ENCODE assay signal across 10 cellular contexts in genomic region chr6:16413399-16413798, GRCh38.
DNase-seq lines count a peak whose midpoint lies in the region; ATAC-seq and TF ChIP-seq lines count a peak whose summit lies in the region.
"Had no signal": no experiment of that assay in that cellular context is flagged by ENCODE, and none has a peak within 500 bp of the region (broad histone marks: within the 10 kb centered on the region; RNA-seq: fewer than 3 reads in every experiment).

No MANE protein-coding gene starts in this region.

- H3K36me3 ChIP-seq in CD4-positive, alpha-beta memory T cell (ENCODE audit: insufficient read depth, low read length) = no peaks in the 10 kb centered on the region
- H3K36me3 ChIP-seq in vagina = no peaks in the 10 kb centered on the region
- H3K36me3 ChIP-seq: lower lobe of right lung had no signal

- H3K4me3 Mint-ChIP-seq in CD4-positive, alpha-beta memory T cell = peak overlapping the region; percentile 84 to 95 (median 90)
- H3K4me3 Mint-ChIP-seq in central memory CD8-positive, alpha-beta T cell = peak overlapping the region; percentile 65

- TF ChIP-seq POLR2A in vagina (IDR thresholded peaks at IDR 0.05) = no peak

- no peaks in the 10 kb centered on the region for H3K27me3 Mint-ChIP-seq in CD4-positive, alpha-beta memory T cell
- H3K27me3 Mint-ChIP-seq in central memory CD8-positive, alpha-beta T cell = no peaks in the 10 kb centered on the region

- peak in 4 of 5 donors; percentile 27 to 70 (median 36) for DNase-seq in CD4-positive, alpha-beta memory T cell
- DNase-seq in RPMI8226 (peak; percentile 20), HT-29 (ENCODE audit: low spot score) (no peak), vagina (ENCODE audit: extremely low spot score in 2 of 2) (no peak), dermis blood vessel endothelial cell (no peak), left cardiac atrium (no peak)
- no peak for DNase-seq in central memory CD8-positive, alpha-beta T cell (ENCODE audit: low spot score in 2 of 2)
- DNase-seq: lower lobe of right lung, trophoblast cell had no signal

- H3K36me3 Mint-ChIP-seq in CD4-positive, alpha-beta memory T cell = peaks cover 3 to 4% of the 10 kb centered on the region in 2 donors
- peaks cover 9% of the 10 kb centered on the region for H3K36me3 Mint-ChIP-seq in central memory CD8-positive, alpha-beta T cell (ENCODE audit: insufficient read depth)

- H3K9me3 ChIP-seq in CD4-positive, alpha-beta memory T cell (ENCODE audit: control insufficient read depth in 1 of 2, low read length in 2 of 2) = no peaks in the 10 kb centered on the region
- H3K9me3 ChIP-seq in vagina = no peaks in the 10 kb centered on the region
- H3K9me3 ChIP-seq: lower lobe of right lung had no signal

- intact Hi-C loops in CD4-positive, alpha-beta memory T cell (cut with micrococcal nuclease) = loop anchor here (5.0 kb wide), 2 partner anchors 299 to 349 kb away; partner anchors contain the start of gene ATXN1
- intact Hi-C loops in vagina (cut with DNase I) (no loop called here), left cardiac atrium (cut with DNase I) (loop anchor here in 1 of 2 donors (5.0 kb wide), 1 partner anchor 81 kb away; no protein-coding TSS in a partner anchor)

- ATAC-seq in GM21367 (IDR thresholded peaks at IDR 0.05; ENCODE audit: unreplicated experiment) = peak; percentile 37
- peak; percentile 70 for ATAC-seq in central memory CD8-positive, alpha-beta T cell (replicated peaks; ENCODE audit: extremely low read depth, poor library complexity, severe bottlenecking)
- no peak for ATAC-seq in left cardiac atrium
- ATAC-seq: lower lobe of right lung had no signal

- peaks cover 29% of the 10 kb centered on the region for H3K4me1 ChIP-seq in CD4-positive, alpha-beta memory T cell (ENCODE audit: insufficient read depth, low read length)
- peaks cover 4% of the 10 kb centered on the region for H3K4me1 ChIP-seq in vagina

- peak overlapping the region; percentile 66 for H3K27ac ChIP-seq in CD4-positive, alpha-beta memory T cell (ENCODE audit: low read depth, low read length)
- no peak overlapping the region for H3K27ac ChIP-seq in vagina
- H3K27ac ChIP-seq: lower lobe of right lung had no signal

- peaks cover 0 to 2% (median 0%) of the 10 kb centered on the region in 8 donors for H3K9me3 Mint-ChIP-seq in CD4-positive, alpha-beta memory T cell
- no peaks in the 10 kb centered on the region for H3K9me3 Mint-ChIP-seq in central memory CD8-positive, alpha-beta T cell

- H3K4me1 Mint-ChIP-seq in CD4-positive, alpha-beta memory T cell = peaks cover 41 to 63% (median 52%) of the 10 kb centered on the region in 4 donors
- peaks cover 41% of the 10 kb centered on the region for H3K4me1 Mint-ChIP-seq in central memory CD8-positive, alpha-beta T cell

- POLR2A ChIA-PET in CD4-positive, alpha-beta memory T cell (lab: Charles Lee; ENCODE audit: partially characterized antibody) = interaction anchor here (1.1 to 1.5 kb wide), 2 partner anchors 11 to 22 kb away, joined by 4 to 10 read pairs; no protein-coding TSS in a partner anchor

- H3K27ac Mint-ChIP-seq in CD4-positive, alpha-beta memory T cell = peak overlapping the region; percentile 90 to 96 (median 93)
- peak overlapping the region; percentile 95 for H3K27ac Mint-ChIP-seq in central memory CD8-positive, alpha-beta T cell (ENCODE audit: low read depth)

- CTCF ChIA-PET in CD4-positive, alpha-beta memory T cell (lab: Charles Lee; ENCODE audit: partially characterized antibody) = interaction anchor here (0.8 to 1.7 kb wide), 8 partner anchors 10 to 350 kb away, joined by 3 to 9 read pairs (median 5); no protein-coding TSS in a partner anchor

- TF ChIP-seq CTCF in vagina (IDR thresholded peaks at IDR 0.05) = no peak

- H3K27me3 ChIP-seq in CD4-positive, alpha-beta memory T cell (ENCODE audit: insufficient read depth, low read length) = no peaks in the 10 kb centered on the region
- no peaks in the 10 kb centered on the region for H3K27me3 ChIP-seq in vagina

- peak overlapping the region in 1 of 2 donors; percentile 39 for H3K4me3 ChIP-seq in CD4-positive, alpha-beta memory T cell (ENCODE audit: low read length in 2 of 2)
- H3K4me3 ChIP-seq in vagina = no peak overlapping the region
- H3K4me3 ChIP-seq: lower lobe of right lung had no signal

Comparison
In these comparisons a context has a peak if more than half of its experiments do, and no peak if none do; other contexts are left out.
1. DNase-seq: peak in CD4-positive, alpha-beta memory T cell (4 of 5) and RPMI8226 (single experiment); none in central memory CD8-positive, alpha-beta T cell (0 of 2), HT-29 (single experiment), vagina (0 of 2), dermis blood vessel endothelial cell (single experiment) and left cardiac atrium (single experiment).
2. ATAC-seq: peak in GM21367 (single experiment) and central memory CD8-positive, alpha-beta T cell (single experiment); none in left cardiac atrium (0 of 2).